ENCODE assay signal across 9 cellular contexts in genomic region chr3:13479332-13479581, GRCh38. TPM values are rescaled to one million over a fixed set of nuclear protein-coding genes. Genes with fewer than 3 reads are reported as not detected.
DNase-seq lines count a peak whose midpoint lies in the region; ATAC-seq, FAIRE-seq and TF ChIP-seq lines count a peak whose summit lies in the region.
"Had no signal": no experiment of that assay in that cellular context is flagged by ENCODE, and none has a peak within 500 bp of the region (broad histone marks: within the 10 kb centered on the region; RNA-seq: fewer than 3 reads in every experiment).

No MANE protein-coding gene starts in this region.

- H2BK12ac ChIP-seq in trophoblast cell (ENCODE audit: low read length): no peak overlapping the region

- H3K4me1 ChIP-seq in heart left ventricle (peaks cover 0 to 26% (median 11%) of the 10 kb centered on the region in 12 donors), trophoblast cell (ENCODE audit: control insufficient read depth in 1 of 2, insufficient read depth in 2 of 2, low read length in 2 of 2) (peaks cover 8 to 23% of the 10 kb centered on the region in 2 experiments)

- H4K12ac ChIP-seq in trophoblast cell (ENCODE audit: low read depth, low read length): peak overlapping the region; percentile 9

- H3K36me3 ChIP-seq in heart left ventricle (peaks cover 0 to 4% (median 0%) of the 10 kb centered on the region in 9 donors), trophoblast cell (ENCODE audit: control insufficient read depth in 1 of 2, insufficient read depth in 2 of 2, low read length in 2 of 2) (no peaks in the 10 kb centered on the region)

- H3K4me3 ChIP-seq in GM12875 (ENCODE audit: low read depth, low read length): peak overlapping the region; percentile 49
- peak overlapping the region; percentile 35 to 98 (median 82) for H3K4me3 ChIP-seq in heart left ventricle
- H3K4me3 ChIP-seq in trophoblast cell (ENCODE audit: low read depth, low read length): peak overlapping the region; percentile 79

- peak overlapping the region in 2 of 3 donors; percentile 31 to 72 for H3K27ac Mint-ChIP-seq in IgD-negative memory B cell

- peak overlapping the region; percentile 71 for H2AFZ ChIP-seq in trophoblast cell (ENCODE audit: insufficient read depth, low read length, poor library complexity)

- H2BK120ac ChIP-seq in trophoblast cell (ENCODE audit: insufficient read depth, low read length, poor library complexity): no peak overlapping the region

- peak; percentile 60 for DNase-seq in activated naive CD4-positive, alpha-beta T cell treated with anti-CD3 and anti-CD28 coated beads, Interleukin-2, amount 50 U/mL, for 16 hours
- DNase-seq in heart left ventricle (peak in 4 of 5 donors; percentile 40 to 73 (median 50)), trophoblast cell (no peak), NCI-H1105 (lab: John Stamatoyannopoulos, UW) (no peak), H54 (ENCODE audit: insufficient read length, low spot score) (no peak)

- WGBS in heart left ventricle, 4 donors: 0 to 6% (median 2%) methylated on average over 6 to 13 of the region's 13 CpGs
- no CpG with 5 or more reads among the region's 13 CpGs for WGBS in trophoblast cell (ENCODE audit: extremely low coverage, insufficient coverage, insufficient read length)

- H4K91ac ChIP-seq in trophoblast cell (ENCODE audit: low read depth, low read length): peak overlapping the region; percentile 11

- peak overlapping the region; percentile 80 for H3K9ac ChIP-seq in trophoblast cell (ENCODE audit: low read length)

- H3K9me3 ChIP-seq in heart left ventricle (no peaks in the 10 kb centered on the region), trophoblast cell (ENCODE audit: insufficient read depth, low read depth, low read length) (no peaks in the 10 kb centered on the region)

- peak overlapping the region; percentile 15 for H2BK5ac ChIP-seq in trophoblast cell (ENCODE audit: low read depth, low read length, poor library complexity)

- peak overlapping the region; percentile 89 for H4K8ac ChIP-seq in trophoblast cell (ENCODE audit: low read depth, low read length)

- H3K27ac ChIP-seq in heart left ventricle: peak overlapping the region; percentile 84 to 96 (median 92)
- H3K27ac ChIP-seq in trophoblast cell (ENCODE audit: low read depth, low read length): no peak overlapping the region

- H3K27me3 Mint-ChIP-seq in IgD-negative memory B cell: no peaks in the 10 kb centered on the region

- H3K18ac ChIP-seq in trophoblast cell (ENCODE audit: low read length): peak overlapping the region; percentile 28

- H3K4ac ChIP-seq in trophoblast cell (ENCODE audit: low read depth, low read length): no peak overlapping the region

- H2AK5ac ChIP-seq in trophoblast cell (ENCODE audit: low read length): no peak overlapping the region

- intact Hi-C loops in heart left ventricle (cut with DNase I): loop anchor here in 1 of 10 donors (10.0 kb wide), 1 partner anchor 614 kb away; no protein-coding TSS in a partner anchor

- H3K27me3 ChIP-seq in heart left ventricle: peaks cover 0 to 7% (median 0%) of the 10 kb centered on the region in 9 donors
- H3K27me3 ChIP-seq in trophoblast cell (ENCODE audit: insufficient read depth, low read length): no peaks in the 10 kb centered on the region

- H3K4me3 Mint-ChIP-seq in IgD-negative memory B cell: peak overlapping the region; percentile 91 to 98 (median 96)

- peak; percentile 5 to 44 (median 28) for ATAC-seq in heart left ventricle
- ATAC-seq in GM19467 (IDR thresholded peaks at IDR 0.05; ENCODE audit: unreplicated experiment): no peak

- H3K4me1 Mint-ChIP-seq in IgD-negative memory B cell: peaks cover 0 to 6% (median 3%) of the 10 kb centered on the region in 3 donors

- peaks cover 4% of the 10 kb centered on the region for H3K79me2 ChIP-seq in trophoblast cell (ENCODE audit: control insufficient read depth, insufficient read depth, low read length, poor library complexity)

- H3K14ac ChIP-seq in trophoblast cell (ENCODE audit: low read length): peak overlapping the region; percentile 4

- TF ChIP-seq CTCF in GM12875 (IDR thresholded peaks at IDR 0.05; ENCODE audit: borderline replicate concordance, insufficient read depth, low read depth, low read length) (no peak), heart left ventricle (IDR thresholded peaks at IDR 0.05) (no peak)

- TF ChIP-seq POLR2A in heart left ventricle (IDR thresholded peaks at IDR 0.05) (no peak), H54 (IDR thresholded peaks at IDR 0.05; ENCODE audit: low read depth, low read length) (no peak)

- H3K23ac ChIP-seq in trophoblast cell (ENCODE audit: low read length): no peak overlapping the region

- FAIRE-seq in H54 (lab: Jason Lieb, UNC): no peak
- FAIRE-seq: TTC549 had no signal

- no peaks in the 10 kb centered on the region for H3K36me3 Mint-ChIP-seq in IgD-negative memory B cell

- no peaks in the 10 kb centered on the region for H3K9me3 Mint-ChIP-seq in IgD-negative memory B cell

- H3K4me2 ChIP-seq in trophoblast cell (ENCODE audit: low read length): peak overlapping the region; percentile 97

- H3K79me1 ChIP-seq in trophoblast cell (ENCODE audit: low read length): peaks cover 9% of the 10 kb centered on the region

RNA-seq across cellular contexts. Expression of gene HDAC11, which starts 0.8 kb away (rescaled TPM):
- 1.3 TPM for polyA plus RNA-seq in IgD-negative memory B cell
- 10 to 100 TPM; 20.8 to 49.4 (median 30.7) TPM for total RNA-seq in heart left ventricle
- 10 to 100 TPM; 27.2 to 33.7 TPM for polyA plus RNA-seq in heart left ventricle
- 3.4 and 3.8 TPM in 2 replicates for polyA plus RNA-seq in trophoblast cell (2013)

RNA-seq across cellular contexts. Expression of gene NUP210, which starts 59.1 kb away (rescaled TPM):
- 72.2 TPM for polyA plus RNA-seq in IgD-negative memory B cell
- 1 to 10 TPM; 1.3 to 9.7 (median 2.8) TPM for total RNA-seq in heart left ventricle
- polyA plus RNA-seq in heart left ventricle: 1 to 10 TPM; 1.5 to 1.7 TPM
- polyA plus RNA-seq in trophoblast cell (2013): 5.4 and 5.8 TPM in 2 replicates

Comparison
In these comparisons a context has a peak if more than half of its experiments do, and no peak if none do; other contexts are left out.
1. DNase-seq: peak in activated naive CD4-positive, alpha-beta T cell treated with anti-CD3 and anti-CD28 coated beads, Interleukin-2, amount 50 U/mL, for 16 hours (single experiment) and heart left ventricle (4 of 5); none in trophoblast cell (0 of 2), NCI-H1105 (single experiment) and H54 (single experiment).
2. RNA of gene HDAC11, which starts 0.8 kb away (polyA plus RNA-seq): 27.2 to 33.7 TPM in heart left ventricle; 1.3 TPM in IgD-negative memory B cell (single experiment); every median in the first group is over 10 times any median in the second.
3. RNA of gene NUP210, which starts 59.1 kb away (polyA plus RNA-seq): 72.2 TPM in IgD-negative memory B cell (single experiment); 1.5 to 1.7 TPM in heart left ventricle; every median in the first group is over 10 times any median in the second.
4. Peak in every context shown above with its lines, with median percentiles within 50 percentile points of each other: H3K4me3 ChIP-seq.